Comparison of ENCODE assay signal across 1 cellular context in the genomic region with DNA sequence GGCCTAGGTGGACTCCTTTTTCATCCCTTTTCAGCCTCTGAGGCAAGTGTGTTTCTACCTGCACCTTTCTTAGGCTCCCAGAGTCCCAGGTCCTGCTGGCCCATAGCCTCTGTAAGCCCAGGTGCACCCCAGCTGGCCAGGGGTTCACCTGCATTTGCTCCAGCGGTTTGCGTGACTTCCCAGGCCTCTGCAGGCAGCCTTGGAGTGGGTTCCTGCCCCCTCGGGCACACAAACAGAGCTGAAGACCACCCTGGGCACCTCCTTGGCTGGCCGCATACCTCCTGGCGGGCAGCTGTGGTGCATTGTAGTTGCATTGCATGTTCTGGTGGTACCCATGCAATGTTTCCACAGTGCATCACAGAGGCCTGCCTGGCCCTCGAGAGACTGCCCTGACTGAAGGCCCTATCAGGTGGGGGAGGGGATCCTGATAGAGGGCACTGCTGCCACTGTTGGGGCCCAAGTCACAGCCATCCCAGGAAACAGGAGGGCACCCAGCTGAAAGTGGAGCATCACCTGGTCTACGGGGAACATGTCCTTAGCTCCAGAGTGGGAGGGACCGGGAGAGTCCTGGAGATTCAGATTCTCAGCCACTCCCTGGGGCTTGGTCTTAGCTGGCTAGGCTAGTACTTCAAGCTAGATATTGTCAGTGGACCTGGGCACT.
TF ChIP-seq lines count a peak whose summit lies in the region.

No MANE protein-coding gene starts in this region.

TF ChIP-seq in GM12878, 131 proteins besides CTCF, POLR2A, EP300 and RAD21:
- TF ChIP-seq, protein P1, sequence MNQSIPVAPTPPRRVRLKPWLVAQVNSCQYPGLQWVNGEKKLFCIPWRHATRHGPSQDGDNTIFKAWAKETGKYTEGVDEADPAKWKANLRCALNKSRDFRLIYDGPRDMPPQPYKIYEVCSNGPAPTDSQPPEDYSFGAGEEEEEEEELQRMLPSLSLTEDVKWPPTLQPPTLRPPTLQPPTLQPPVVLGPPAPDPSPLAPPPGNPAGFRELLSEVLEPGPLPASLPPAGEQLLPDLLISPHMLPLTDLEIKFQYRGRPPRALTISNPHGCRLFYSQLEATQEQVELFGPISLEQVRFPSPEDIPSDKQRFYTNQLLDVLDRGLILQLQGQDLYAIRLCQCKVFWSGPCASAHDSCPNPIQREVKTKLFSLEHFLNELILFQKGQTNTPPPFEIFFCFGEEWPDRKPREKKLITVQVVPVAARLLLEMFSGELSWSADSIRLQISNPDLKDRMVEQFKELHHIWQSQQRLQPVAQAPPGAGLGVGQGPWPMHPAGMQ (IDR thresholded peaks at IDR 0.05; ENCODE audit: borderline replicate concordance), result no peak
- TF ChIP-seq MYB (IDR thresholded peaks at IDR 0.05; ENCODE audit: borderline replicate concordance, low read depth, low read length) (no peak), HDAC2 (IDR thresholded peaks at IDR 0.05) (no peak), ZNF274 (IDR thresholded peaks at IDR 0.05; ENCODE audit: insufficient read depth, insufficient read length) (no peak), DPF2 (IDR thresholded peaks at IDR 0.05) (no peak), MTA3 (IDR thresholded peaks at IDR 0.05; ENCODE audit: borderline replicate concordance, low read length) (no peak), RUNX3 (IDR thresholded peaks at IDR 0.05; ENCODE audit: low read length) (no peak), NFYA (IDR thresholded peaks at IDR 0.05; ENCODE audit: borderline replicate concordance, low read depth, low read length) (no peak), MYC (IDR thresholded peaks at IDR 0.05; ENCODE audit: insufficient read depth, insufficient read length, insufficient replicate concordance, low read length, severe bottlenecking) (no peak), HDGF (IDR thresholded peaks at IDR 0.05) (no peak), BMI1 (IDR thresholded peaks at IDR 0.05; ENCODE audit: borderline replicate concordance) (no peak), POLR2AphosphoS5 (IDR thresholded peaks at IDR 0.05; ENCODE audit: low read length) (no peak)
- TF ChIP-seq, protein P2, sequence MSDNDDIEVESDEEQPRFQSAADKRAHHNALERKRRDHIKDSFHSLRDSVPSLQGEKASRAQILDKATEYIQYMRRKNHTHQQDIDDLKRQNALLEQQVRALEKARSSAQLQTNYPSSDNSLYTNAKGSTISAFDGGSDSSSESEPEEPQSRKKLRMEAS (IDR thresholded peaks at IDR 0.05; ENCODE audit: low read depth, low read length), result no peak
- TF ChIP-seq, protein P3, sequence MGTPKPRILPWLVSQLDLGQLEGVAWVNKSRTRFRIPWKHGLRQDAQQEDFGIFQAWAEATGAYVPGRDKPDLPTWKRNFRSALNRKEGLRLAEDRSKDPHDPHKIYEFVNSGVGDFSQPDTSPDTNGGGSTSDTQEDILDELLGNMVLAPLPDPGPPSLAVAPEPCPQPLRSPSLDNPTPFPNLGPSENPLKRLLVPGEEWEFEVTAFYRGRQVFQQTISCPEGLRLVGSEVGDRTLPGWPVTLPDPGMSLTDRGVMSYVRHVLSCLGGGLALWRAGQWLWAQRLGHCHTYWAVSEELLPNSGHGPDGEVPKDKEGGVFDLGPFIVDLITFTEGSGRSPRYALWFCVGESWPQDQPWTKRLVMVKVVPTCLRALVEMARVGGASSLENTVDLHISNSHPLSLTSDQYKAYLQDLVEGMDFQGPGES (IDR thresholded peaks at IDR 0.05), result no peak
- TF ChIP-seq, protein P4, sequence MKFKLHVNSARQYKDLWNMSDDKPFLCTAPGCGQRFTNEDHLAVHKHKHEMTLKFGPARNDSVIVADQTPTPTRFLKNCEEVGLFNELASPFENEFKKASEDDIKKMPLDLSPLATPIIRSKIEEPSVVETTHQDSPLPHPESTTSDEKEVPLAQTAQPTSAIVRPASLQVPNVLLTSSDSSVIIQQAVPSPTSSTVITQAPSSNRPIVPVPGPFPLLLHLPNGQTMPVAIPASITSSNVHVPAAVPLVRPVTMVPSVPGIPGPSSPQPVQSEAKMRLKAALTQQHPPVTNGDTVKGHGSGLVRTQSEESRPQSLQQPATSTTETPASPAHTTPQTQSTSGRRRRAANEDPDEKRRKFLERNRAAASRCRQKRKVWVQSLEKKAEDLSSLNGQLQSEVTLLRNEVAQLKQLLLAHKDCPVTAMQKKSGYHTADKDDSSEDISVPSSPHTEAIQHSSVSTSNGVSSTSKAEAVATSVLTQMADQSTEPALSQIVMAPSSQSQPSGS (IDR thresholded peaks at IDR 0.05; ENCODE audit: low read length), result no peak
- TF ChIP-seq, protein P5, sequence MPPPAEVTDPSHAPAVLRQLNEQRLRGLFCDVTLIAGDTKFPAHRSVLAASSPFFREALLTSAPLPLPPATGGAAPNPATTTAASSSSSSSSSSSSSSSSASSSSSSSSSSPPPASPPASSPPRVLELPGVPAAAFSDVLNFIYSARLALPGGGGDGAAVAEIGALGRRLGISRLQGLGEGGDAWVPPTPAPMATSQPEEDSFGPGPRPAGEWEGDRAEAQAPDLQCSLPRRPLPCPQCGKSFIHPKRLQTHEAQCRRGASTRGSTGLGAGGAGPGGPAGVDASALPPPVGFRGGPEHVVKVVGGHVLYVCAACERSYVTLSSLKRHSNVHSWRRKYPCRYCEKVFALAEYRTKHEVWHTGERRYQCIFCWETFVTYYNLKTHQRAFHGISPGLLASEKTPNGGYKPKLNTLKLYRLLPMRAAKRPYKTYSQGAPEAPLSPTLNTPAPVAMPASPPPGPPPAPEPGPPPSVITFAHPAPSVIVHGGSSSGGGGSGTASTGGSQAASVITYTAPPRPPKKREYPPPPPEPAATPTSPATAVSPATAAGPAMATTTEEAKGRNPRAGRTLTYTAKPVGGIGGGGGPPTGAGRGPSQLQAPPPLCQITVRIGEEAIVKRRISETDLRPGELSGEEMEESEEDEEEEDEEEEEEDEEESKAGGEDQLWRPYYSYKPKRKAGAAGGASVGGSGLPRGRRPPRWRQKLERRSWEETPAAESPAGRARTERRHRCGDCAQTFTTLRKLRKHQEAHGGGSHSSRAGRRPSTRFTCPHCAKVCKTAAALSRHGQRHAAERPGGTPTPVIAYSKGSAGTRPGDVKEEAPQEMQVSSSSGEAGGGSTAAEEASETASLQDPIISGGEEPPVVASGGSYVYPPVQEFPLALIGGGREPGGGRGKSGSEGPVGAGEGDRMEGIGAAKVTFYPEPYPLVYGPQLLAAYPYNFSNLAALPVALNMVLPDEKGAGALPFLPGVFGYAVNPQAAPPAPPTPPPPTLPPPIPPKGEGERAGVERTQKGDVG (CRISPR knock-in tag; IDR thresholded peaks at IDR 0.05), result no peak
